In genomic region chr9:89677696-89678393, GRCh38 we compare ENCODE assay signal across 12 cellular contexts.
DNase-seq lines count a peak whose midpoint lies in the region; ATAC-seq and TF ChIP-seq lines count a peak whose summit lies in the region.
"Had no signal": no experiment of that assay in that cellular context is flagged by ENCODE, and none has a peak within 500 bp of the region (broad histone marks: within the 10 kb centered on the region; RNA-seq: fewer than 3 reads in every experiment).

No MANE protein-coding gene starts in this region.

- DNase-seq in left ventricle myocardium superior (peak; percentile 58), cardiac septum (ENCODE audit: low spot score) (no peak), NCI-H69 (lab: John Stamatoyannopoulos, UW) (peak; percentile 99), T-helper 1 cell (no peak), esophagus squamous epithelium (lab: John Stamatoyannopoulos, UW) (no peak)
- DNase-seq in activated T-cell treated with anti-CD3 and anti-CD28 coated beads, Interleukin-2, amount 50 U/mL, for 72 hours = no peak
- DNase-seq: ACHN, foreskin keratinocyte, spleen had no signal

- H3K4me3 Mint-ChIP-seq in activated T-cell treated with anti-CD3 and anti-CD28 coated beads, Interleukin-2, amount 50 U/mL, for 72 hours = no peak overlapping the region
- H3K4me3 Mint-ChIP-seq: central memory CD8-positive, alpha-beta T cell had no signal

- intact Hi-C loops in left ventricle myocardium superior (cut with micrococcal nuclease) (no loop called here), cardiac septum (cut with DNase I) (no loop called here), esophagus squamous epithelium (cut with DNase I) (no loop called here)

- no peaks in the 10 kb centered on the region for H3K9me3 Mint-ChIP-seq in activated T-cell treated with anti-CD3 and anti-CD28 coated beads, Interleukin-2, amount 50 U/mL, for 72 hours
- H3K9me3 Mint-ChIP-seq: central memory CD8-positive, alpha-beta T cell had no signal

- peak overlapping the region; percentile 48 for H3K9ac ChIP-seq in iPS-15b (ENCODE audit: low read depth, low read length)

- no peak overlapping the region for H3K27ac Mint-ChIP-seq in activated T-cell treated with anti-CD3 and anti-CD28 coated beads, Interleukin-2, amount 50 U/mL, for 72 hours

- H3K27me3 ChIP-seq in iPS-15b (ENCODE audit: control insufficient read depth, insufficient read depth, low read length) (peaks cover 3% of the 10 kb centered on the region), esophagus squamous epithelium (peaks cover 0 to 26% (median 0%) of the 10 kb centered on the region in 4 donors)
- H3K27me3 ChIP-seq: spleen had no signal

- H3K27me3 Mint-ChIP-seq in activated T-cell treated with anti-CD3 and anti-CD28 coated beads, Interleukin-2, amount 50 U/mL, for 72 hours (ENCODE audit: low read depth) = no peaks in the 10 kb centered on the region
- H3K27me3 Mint-ChIP-seq: central memory CD8-positive, alpha-beta T cell had no signal

- no peaks in the 10 kb centered on the region for H3K4me1 Mint-ChIP-seq in activated T-cell treated with anti-CD3 and anti-CD28 coated beads, Interleukin-2, amount 50 U/mL, for 72 hours (ENCODE audit: low read depth)
- H3K4me1 Mint-ChIP-seq: central memory CD8-positive, alpha-beta T cell had no signal

- H3K4me3 ChIP-seq in iPS-15b (ENCODE audit: low read depth, low read length) = peak overlapping the region; percentile 26
- H3K4me3 ChIP-seq in esophagus squamous epithelium = no peak overlapping the region
- H3K4me3 ChIP-seq: spleen had no signal

- TF ChIP-seq CTCF in esophagus squamous epithelium (IDR thresholded peaks at IDR 0.05) = no peak

- peaks cover 32% of the 10 kb centered on the region for H3K4me1 ChIP-seq in iPS-15b (ENCODE audit: control insufficient read depth, insufficient read depth, low read length)
- H3K4me1 ChIP-seq in esophagus squamous epithelium = peaks cover 12 to 46% (median 19%) of the 10 kb centered on the region in 3 donors
- H3K4me1 ChIP-seq: foreskin keratinocyte had no signal

- H3K36me3 ChIP-seq in iPS-15b (ENCODE audit: control insufficient read depth, insufficient read depth, low read length) = no peaks in the 10 kb centered on the region
- H3K36me3 ChIP-seq in esophagus squamous epithelium = no peaks in the 10 kb centered on the region
- H3K36me3 ChIP-seq: spleen had no signal

- no peak overlapping the region for H3K27ac ChIP-seq in esophagus squamous epithelium
- H3K27ac ChIP-seq: foreskin keratinocyte, spleen had no signal

- no peak for ATAC-seq in left ventricle myocardium superior
- no peak for ATAC-seq in HG02763 (IDR thresholded peaks at IDR 0.05; ENCODE audit: unreplicated experiment)
- ATAC-seq in activated T-cell treated with anti-CD3 and anti-CD28 coated beads, Interleukin-2, amount 50 U/mL, for 72 hours (replicated peaks in 1 of 2) = no peak
- ATAC-seq: foreskin keratinocyte had no signal

- H3K36me3 Mint-ChIP-seq in activated T-cell treated with anti-CD3 and anti-CD28 coated beads, Interleukin-2, amount 50 U/mL, for 72 hours (ENCODE audit: insufficient read depth in 2 of 2) = no peaks in the 10 kb centered on the region

- WGBS in esophagus squamous epithelium, 2 donors = 29 to 35% methylated on average over 12 of the region's 12 CpGs

- H3K9me3 ChIP-seq in iPS-15b (ENCODE audit: control insufficient read depth, insufficient read depth, low read length) = no peaks in the 10 kb centered on the region
- no peaks in the 10 kb centered on the region for H3K9me3 ChIP-seq in esophagus squamous epithelium
- H3K9me3 ChIP-seq: spleen had no signal

- no peak for TF ChIP-seq POLR2A in esophagus squamous epithelium (IDR thresholded peaks at IDR 0.05)

Comparison
In these comparisons a context has a peak if more than half of its experiments do, and no peak if none do; other contexts are left out.
1. DNase-seq: peak in left ventricle myocardium superior (single experiment) and NCI-H69 (single experiment); none in cardiac septum (single experiment), T-helper 1 cell (0 of 5), esophagus squamous epithelium (single experiment) and activated T-cell treated with anti-CD3 and anti-CD28 coated beads, Interleukin-2, amount 50 U/mL, for 72 hours (0 of 2).